In the genomic region with DNA sequence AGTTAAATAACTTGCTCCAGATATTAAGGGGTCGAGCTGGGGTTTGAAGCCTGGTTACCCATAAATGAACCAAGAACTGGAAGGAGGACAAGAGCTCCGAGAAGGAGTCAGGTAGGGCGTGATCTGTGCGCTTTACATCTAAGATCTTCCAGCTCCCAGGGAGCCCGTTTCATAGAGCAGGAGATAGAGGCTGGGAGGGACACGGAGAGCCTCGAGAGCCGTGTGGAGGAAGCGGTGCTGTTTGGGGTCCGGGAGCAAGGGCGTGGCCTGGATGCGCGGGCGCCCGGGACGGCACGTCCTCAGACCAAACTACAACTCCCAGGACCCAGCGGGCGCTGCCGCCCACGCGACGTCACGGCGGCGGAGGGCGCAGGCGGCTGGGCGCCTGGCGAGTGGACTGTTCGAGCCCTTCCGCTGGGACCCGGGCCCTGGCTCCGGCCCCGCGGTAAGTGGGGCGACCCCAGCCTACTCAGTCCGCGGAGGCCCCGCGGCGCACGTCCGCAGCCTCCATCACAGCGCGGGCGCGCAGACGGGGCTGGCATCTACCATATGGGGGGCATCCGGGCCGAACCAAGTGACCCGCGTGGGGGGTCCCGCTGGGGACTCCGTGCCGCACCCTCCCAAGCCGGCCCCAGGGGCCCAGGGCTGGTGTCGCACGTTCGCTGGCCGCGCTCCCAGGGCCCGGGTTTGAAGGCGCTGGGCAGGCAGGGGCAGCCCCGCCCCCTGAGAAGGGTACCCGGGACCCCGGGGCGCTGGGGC, we compare ENCODE assay signal across 1 cellular context.
TF ChIP-seq lines count a peak whose summit lies in the region.

BCKDK (plus strand) TSS at position 352 of the 759 bp plus-strand sequence. CDS start 838 bp downstream, outside the sequence.

TF ChIP-seq in GM12878, 131 proteins besides CTCF, POLR2A, EP300 and RAD21 (continued from another document):
- no peak for TF ChIP-seq ZBTB33 (IDR thresholded peaks at IDR 0.05)
- no peak for TF ChIP-seq BMI1 (IDR thresholded peaks at IDR 0.05; ENCODE audit: borderline replicate concordance)
- TF ChIP-seq SREBF1 (IDR thresholded peaks at IDR 0.05; ENCODE audit: low read length): peak; percentile 67; the same call in 1 of the 2 replicates
- no peak for TF ChIP-seq HDAC2 (IDR thresholded peaks at IDR 0.05)
- TF ChIP-seq BCLAF1 (IDR thresholded peaks at IDR 0.05): 0 out of 2 replicates have a peak, but pooled peaks have one; percentile 50
- TF ChIP-seq SRF (IDR thresholded peaks at IDR 0.05; ENCODE audit: low read depth in 2 of 2, low read length in 2 of 2): peak in 1 of 2 experiments; percentile 43; a peak in 1 of 4 replicates
